ENCODE assay signal across 9 cellular contexts in the genomic region with DNA sequence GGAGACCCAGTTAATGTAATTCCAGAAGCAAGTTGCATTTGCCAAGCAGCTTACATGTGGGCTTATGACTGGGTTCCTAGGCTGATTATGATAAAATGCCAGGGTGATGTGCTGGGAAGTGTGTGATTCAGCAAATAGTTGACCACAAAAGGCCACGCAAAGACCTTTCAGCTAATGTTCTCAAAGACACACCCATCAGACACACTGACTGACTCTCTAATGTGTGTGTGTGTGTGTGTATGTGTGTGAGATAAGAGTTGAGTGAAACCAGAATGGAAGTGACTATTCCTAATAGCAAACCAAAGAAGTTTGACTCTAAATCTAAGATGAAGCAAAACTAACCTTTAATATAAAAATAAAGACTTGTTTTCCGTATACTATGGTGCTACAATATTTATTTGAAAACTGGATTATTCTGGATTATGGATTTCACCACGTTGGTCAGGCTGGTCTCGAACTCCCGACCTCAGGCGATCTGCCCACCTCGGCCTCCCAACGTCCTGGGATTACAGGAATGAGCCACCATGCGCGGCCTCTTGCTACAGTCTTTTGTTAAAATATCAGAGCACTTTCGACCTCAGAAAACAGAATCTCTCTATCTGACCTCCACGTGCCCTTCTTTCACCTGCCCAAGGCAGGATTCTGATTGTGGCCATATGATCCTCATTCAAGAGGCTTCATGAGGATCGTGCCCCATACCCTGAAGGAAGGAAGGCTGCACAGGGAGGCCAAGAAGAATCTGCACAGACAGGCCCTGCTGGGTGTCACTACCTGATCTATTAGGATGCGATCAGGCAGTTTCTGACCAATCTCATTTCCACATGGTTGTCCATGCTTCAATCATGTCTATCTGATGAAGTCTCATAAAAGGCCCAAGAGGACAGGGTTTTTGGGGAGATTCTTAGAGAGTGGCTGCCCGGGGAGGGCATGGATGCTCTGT.
DNase-seq lines count a peak whose midpoint lies in the region; ATAC-seq and TF ChIP-seq lines count a peak whose summit lies in the region.
"Had no signal": no experiment of that assay in that cellular context is flagged by ENCODE, and none has a peak within 500 bp of the region (broad histone marks: within the 10 kb centered on the region; RNA-seq: fewer than 3 reads in every experiment).

No MANE protein-coding gene starts in this region.

- no peak overlapping the region for H2AFZ ChIP-seq in HCT116 (ENCODE audit: low read depth, low read length, poor library complexity, severe bottlenecking)

- no peaks in the 10 kb centered on the region for H3K36me3 ChIP-seq in HCT116 (ENCODE audit: control insufficient read depth in 1 of 2, insufficient read depth in 2 of 2, low read length in 2 of 2)

- POLR2A ChIA-PET in HCT116 (lab: Charles Lee): no interaction called here

- DNase-seq in ACHN (peak; percentile 94), HCT116 (ENCODE audit: low read depth, low spot score) (peak; percentile 95), iris pigment epithelial cell (ENCODE audit: low read depth) (peak; percentile 100), cerebellar nuclear complex (lab: John Stamatoyannopoulos, UW) (no peak), NCI-H1105 (lab: John Stamatoyannopoulos, UW) (no peak), GM10266 (ENCODE audit: extremely low spot score) (no peak), NCI-H2227 treated with DMSO at 0.1 percent for 48 hours (lab: John Stamatoyannopoulos, UW) (no peak)
- DNase-seq: central memory CD4-positive, alpha-beta T cell had no signal

- no peaks in the 10 kb centered on the region for H4K20me1 ChIP-seq in HCT116 (ENCODE audit: insufficient read depth)

- peak overlapping the region; percentile 56 for H3K4me2 ChIP-seq in HCT116 (ENCODE audit: low read length)

- peak overlapping the region; percentile 30; the same call in 1 of the 2 replicates for H3K27ac ChIP-seq in HCT116 (ENCODE audit: low read depth, low read length)

- intact Hi-C loops in HCT116 (cut with micrococcal nuclease): no loop called here

- no peaks in the 10 kb centered on the region for H3K27me3 ChIP-seq in HCT116 (ENCODE audit: insufficient read depth, low read length)

- peak overlapping the region; percentile 44 for H3K9ac ChIP-seq in HCT116 (ENCODE audit: low read length)

- H3K79me2 ChIP-seq in HCT116 (ENCODE audit: insufficient read depth, low read length): no peaks in the 10 kb centered on the region

- in situ Hi-C loops in ACHN (cut with HindIII; ENCODE audit: low pct_ligation_motif_present, low pct_unique_long_range_greater_than_20kb, low sequenced_read_pairs): no loop called here

- H3K4me1 Mint-ChIP-seq in activated T-helper 17 cell treated with anti-CD3 and anti-CD28 coated beads, Interleukin-2, amount 50 U/mL, for 72 hours: peaks cover 16% of the 10 kb centered on the region

- peaks cover 18 to 31% of the 10 kb centered on the region in 2 experiments for H3K4me1 ChIP-seq in HCT116 (ENCODE audit: control insufficient read depth in 1 of 2, insufficient read depth in 2 of 2, low read length in 2 of 2)

- no peaks in the 10 kb centered on the region for H3K9me3 ChIP-seq in HCT116 (ENCODE audit: control insufficient read depth in 1 of 2, insufficient read depth in 1 of 2, low read depth in 1 of 2, low read length in 2 of 2)

- H3K9me3 Mint-ChIP-seq in activated T-helper 17 cell treated with anti-CD3 and anti-CD28 coated beads, Interleukin-2, amount 50 U/mL, for 72 hours: no peaks in the 10 kb centered on the region

- peak overlapping the region; percentile 83 for H3K27ac Mint-ChIP-seq in activated T-helper 17 cell treated with anti-CD3 and anti-CD28 coated beads, Interleukin-2, amount 50 U/mL, for 72 hours

- no peaks in the 10 kb centered on the region for H3K27me3 Mint-ChIP-seq in activated T-helper 17 cell treated with anti-CD3 and anti-CD28 coated beads, Interleukin-2, amount 50 U/mL, for 72 hours

- CTCF ChIA-PET in HCT116 (lab: Charles Lee): interaction anchor here (0.7 kb wide), 1 partner anchor 26 kb away, joined by 3 read pairs; no protein-coding TSS in a partner anchor

- H3K9me2 ChIP-seq in HCT116 (ENCODE audit: insufficient read depth): no peaks in the 10 kb centered on the region

- peak; percentile 95 for ATAC-seq in HCT116
- peak; percentile 72 for ATAC-seq in activated T-helper 17 cell treated with anti-CD3 and anti-CD28 coated beads, Interleukin-2, amount 50 U/mL, for 72 hours (replicated peaks)

- BruUV-seq in HCT116 (replicated peaks; lab: Mats Ljungman, UMichigan): no TSS peak

- peak overlapping the region; percentile 26 for H3K4me3 Mint-ChIP-seq in activated T-helper 17 cell treated with anti-CD3 and anti-CD28 coated beads, Interleukin-2, amount 50 U/mL, for 72 hours

- RAD21 ChIA-PET in HCT116 (lab: Charles Lee; ENCODE audit: low non-redundant PET in 1 of 2, low total read pairs in 2 of 2, uncharacterized antibody in 2 of 2, unreplicated experiment in 2 of 2): interaction anchor here (0.7 to 1.0 kb wide), 2 partner anchors 132 kb away, joined by 3 read pairs; a partner anchor contains a TSS

- peak; percentile 35; the same call in 1 of the 2 replicates for TF ChIP-seq RAD21 in HCT116 (IDR thresholded peaks at IDR 0.05; ENCODE audit: low read depth)

- H3K4me3 ChIP-seq in HCT116 (replicated peaks in 1 of 2; ENCODE audit: low read depth in 1 of 2, low read length in 2 of 2): peak overlapping the region in 1 of 2 experiments; percentile 14; a peak in 1 of 4 replicates

- peaks cover 97% of the 10 kb centered on the region for H3K36me3 Mint-ChIP-seq in activated T-helper 17 cell treated with anti-CD3 and anti-CD28 coated beads, Interleukin-2, amount 50 U/mL, for 72 hours (ENCODE audit: low read depth)

- TF ChIP-seq CTCF in HCT116 (IDR thresholded peaks at IDR 0.05 in 2 of 3, conservative IDR thresholded peaks at IDR 0.05 in 1 of 3; ENCODE audit: borderline replicate concordance in 1 of 3, insufficient read depth in 1 of 3, low read depth in 2 of 3, low read length in 2 of 3) (no peak), GM10266 (IDR thresholded peaks at IDR 0.05; ENCODE audit: control insufficient read depth, insufficient read depth, low read depth, missing control alignments) (no peak)

- TF ChIP-seq POLR2A in HCT116 (IDR thresholded peaks at IDR 0.05; ENCODE audit: borderline replicate concordance, extremely low read depth, insufficient read depth, insufficient read length): no peak

TF ChIP-seq in HCT116, 20 proteins besides CTCF, POLR2A, EP300 and RAD21 (continues in another document):
- TF ChIP-seq, protein P1, sequence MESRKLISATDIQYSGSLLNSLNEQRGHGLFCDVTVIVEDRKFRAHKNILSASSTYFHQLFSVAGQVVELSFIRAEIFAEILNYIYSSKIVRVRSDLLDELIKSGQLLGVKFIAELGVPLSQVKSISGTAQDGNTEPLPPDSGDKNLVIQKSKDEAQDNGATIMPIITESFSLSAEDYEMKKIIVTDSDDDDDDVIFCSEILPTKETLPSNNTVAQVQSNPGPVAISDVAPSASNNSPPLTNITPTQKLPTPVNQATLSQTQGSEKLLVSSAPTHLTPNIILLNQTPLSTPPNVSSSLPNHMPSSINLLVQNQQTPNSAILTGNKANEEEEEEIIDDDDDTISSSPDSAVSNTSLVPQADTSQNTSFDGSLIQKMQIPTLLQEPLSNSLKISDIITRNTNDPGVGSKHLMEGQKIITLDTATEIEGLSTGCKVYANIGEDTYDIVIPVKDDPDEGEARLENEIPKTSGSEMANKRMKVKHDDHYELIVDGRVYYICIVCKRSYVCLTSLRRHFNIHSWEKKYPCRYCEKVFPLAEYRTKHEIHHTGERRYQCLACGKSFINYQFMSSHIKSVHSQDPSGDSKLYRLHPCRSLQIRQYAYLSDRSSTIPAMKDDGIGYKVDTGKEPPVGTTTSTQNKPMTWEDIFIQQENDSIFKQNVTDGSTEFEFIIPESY (IDR thresholded peaks at IDR 0.05; ENCODE audit: extremely low read depth, insufficient replicate concordance, low read length): peak; percentile 27
- TF ChIP-seq TCF7L2 (IDR thresholded peaks at IDR 0.05; ENCODE audit: borderline replicate concordance, extremely low read depth, insufficient read depth, insufficient read length) (no peak), POLR2AphosphoS5 (IDR thresholded peaks at IDR 0.05; ENCODE audit: low read depth, low read length) (peak; percentile 63), SRF (IDR thresholded peaks at IDR 0.05; ENCODE audit: low read depth) (peak; percentile 75; the same call in 1 of the 2 replicates), YY1 (IDR thresholded peaks at IDR 0.05; ENCODE audit: extremely low read depth, insufficient replicate concordance, low read depth, low read length) (peak; percentile 14), EGR1 (IDR thresholded peaks at IDR 0.05; ENCODE audit: low read depth) (no peak), FOSL1 (IDR thresholded peaks at IDR 0.05; ENCODE audit: low read depth) (peak; percentile 81), JUND (IDR thresholded peaks at IDR 0.05) (peak; percentile 86)
- TF ChIP-seq, protein P2, sequence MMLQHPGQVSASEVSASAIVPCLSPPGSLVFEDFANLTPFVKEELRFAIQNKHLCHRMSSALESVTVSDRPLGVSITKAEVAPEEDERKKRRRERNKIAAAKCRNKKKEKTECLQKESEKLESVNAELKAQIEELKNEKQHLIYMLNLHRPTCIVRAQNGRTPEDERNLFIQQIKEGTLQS (IDR thresholded peaks at IDR 0.05): no peak
- TF ChIP-seq, protein P3, sequence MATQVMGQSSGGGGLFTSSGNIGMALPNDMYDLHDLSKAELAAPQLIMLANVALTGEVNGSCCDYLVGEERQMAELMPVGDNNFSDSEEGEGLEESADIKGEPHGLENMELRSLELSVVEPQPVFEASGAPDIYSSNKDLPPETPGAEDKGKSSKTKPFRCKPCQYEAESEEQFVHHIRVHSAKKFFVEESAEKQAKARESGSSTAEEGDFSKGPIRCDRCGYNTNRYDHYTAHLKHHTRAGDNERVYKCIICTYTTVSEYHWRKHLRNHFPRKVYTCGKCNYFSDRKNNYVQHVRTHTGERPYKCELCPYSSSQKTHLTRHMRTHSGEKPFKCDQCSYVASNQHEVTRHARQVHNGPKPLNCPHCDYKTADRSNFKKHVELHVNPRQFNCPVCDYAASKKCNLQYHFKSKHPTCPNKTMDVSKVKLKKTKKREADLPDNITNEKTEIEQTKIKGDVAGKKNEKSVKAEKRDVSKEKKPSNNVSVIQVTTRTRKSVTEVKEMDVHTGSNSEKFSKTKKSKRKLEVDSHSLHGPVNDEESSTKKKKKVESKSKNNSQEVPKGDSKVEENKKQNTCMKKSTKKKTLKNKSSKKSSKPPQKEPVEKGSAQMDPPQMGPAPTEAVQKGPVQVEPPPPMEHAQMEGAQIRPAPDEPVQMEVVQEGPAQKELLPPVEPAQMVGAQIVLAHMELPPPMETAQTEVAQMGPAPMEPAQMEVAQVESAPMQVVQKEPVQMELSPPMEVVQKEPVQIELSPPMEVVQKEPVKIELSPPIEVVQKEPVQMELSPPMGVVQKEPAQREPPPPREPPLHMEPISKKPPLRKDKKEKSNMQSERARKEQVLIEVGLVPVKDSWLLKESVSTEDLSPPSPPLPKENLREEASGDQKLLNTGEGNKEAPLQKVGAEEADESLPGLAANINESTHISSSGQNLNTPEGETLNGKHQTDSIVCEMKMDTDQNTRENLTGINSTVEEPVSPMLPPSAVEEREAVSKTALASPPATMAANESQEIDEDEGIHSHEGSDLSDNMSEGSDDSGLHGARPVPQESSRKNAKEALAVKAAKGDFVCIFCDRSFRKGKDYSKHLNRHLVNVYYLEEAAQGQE (IDR thresholded peaks at IDR 0.05; ENCODE audit: low read depth): no peak

Comparison
In these comparisons a context has a peak if more than half of its experiments do, and no peak if none do; other contexts are left out.
1. DNase-seq: peak in ACHN (single experiment), HCT116 (single experiment) and iris pigment epithelial cell (single experiment); none in cerebellar nuclear complex (0 of 2), NCI-H1105 (single experiment), GM10266 (single experiment) and NCI-H2227 treated with DMSO at 0.1 percent for 48 hours (single experiment).